ENCODE assay signal across 8 cellular contexts in genomic region chr17:1724869-1725641, GRCh38. TPM values are rescaled to one million over a fixed set of nuclear protein-coding genes. Genes with fewer than 3 reads are reported as not detected.
DNase-seq lines count a peak whose midpoint lies in the region; ATAC-seq and TF ChIP-seq lines count a peak whose summit lies in the region.

No MANE protein-coding gene starts in this region.

- H3K4me3 ChIP-seq in heart left ventricle, result peak overlapping the region; percentile 52 to 87 (median 66)
- H3K4me3 ChIP-seq in rectal smooth muscle tissue (ENCODE audit: low read length), result peak overlapping the region; percentile 76

- no peaks in the 10 kb centered on the region for H3K9me3 Mint-ChIP-seq in activated CD4-positive, alpha-beta T cell treated with anti-CD3 and anti-CD28 coated beads, Interleukin-2, amount 10 ng/mL, durations not matched to agents 24 days and 14 days
- H3K9me3 Mint-ChIP-seq in activated CD4-positive, alpha-beta memory T cell treated with anti-CD3 and anti-CD28 coated beads for 36 hours, result no peaks in the 10 kb centered on the region

- intact Hi-C loops in activated CD4-positive, alpha-beta T cell treated with anti-CD3 and anti-CD28 coated beads, Interleukin-2, amount 10 ng/mL, durations not matched to agents 24 days and 14 days (cut with micrococcal nuclease), result loop anchor here (5.0 kb wide), 2 partner anchors 37 to 57 kb away; partner anchors contain the start of gene SERPINF1
- intact Hi-C loops in activated CD4-positive, alpha-beta memory T cell treated with anti-CD3 and anti-CD28 coated beads for 36 hours (cut with micrococcal nuclease), result no loop called here
- intact Hi-C loops in heart left ventricle (cut with DNase I), result loop anchor here (2.0 to 10.0 kb wide), 7 partner anchors 57 to 300 kb away; partner anchors contain the start of gene RTN4RL1 (in 1 of the 10)

- peaks cover 14% of the 10 kb centered on the region for H3K36me3 Mint-ChIP-seq in activated CD4-positive, alpha-beta T cell treated with anti-CD3 and anti-CD28 coated beads, Interleukin-2, amount 10 ng/mL, durations not matched to agents 24 days and 14 days (ENCODE audit: low read depth)
- no peaks in the 10 kb centered on the region for H3K36me3 Mint-ChIP-seq in activated CD4-positive, alpha-beta memory T cell treated with anti-CD3 and anti-CD28 coated beads for 36 hours

- TF ChIP-seq POLR2A in heart left ventricle (IDR thresholded peaks at IDR 0.05), result no peak

- POLR2A ChIA-PET in activated CD4-positive, alpha-beta memory T cell treated with anti-CD3 and anti-CD28 coated beads for 36 hours (lab: Charles Lee), result no interaction called here

- ATAC-seq in HG03196 (IDR thresholded peaks at IDR 0.05; ENCODE audit: unreplicated experiment) (peak; percentile 20), heart left ventricle (peak in 2 of 4 donors; percentile 44 to 64), HG03025 (IDR thresholded peaks at IDR 0.05; ENCODE audit: low FRiP score, unreplicated experiment) (no peak)

- CTCF ChIA-PET in activated CD4-positive, alpha-beta memory T cell treated with anti-CD3 and anti-CD28 coated beads for 36 hours (lab: Charles Lee), result interaction anchor here (0.8 to 1.8 kb wide), 4 partner anchors 8 to 264 kb away, joined by 3 to 4 read pairs (median 3); no protein-coding TSS in a partner anchor

- H3K27me3 ChIP-seq in heart left ventricle, result no peaks in the 10 kb centered on the region
- H3K27me3 ChIP-seq in rectal smooth muscle tissue (ENCODE audit: control insufficient read depth, insufficient read depth, low read length), result no peaks in the 10 kb centered on the region

- DNase-seq in activated CD4-positive, alpha-beta T cell treated with anti-CD3 and anti-CD28 coated beads, Interleukin-2, amount 10 ng/mL, durations not matched to agents 24 days and 14 days, result peak; percentile 76
- DNase-seq in activated CD4-positive, alpha-beta T cell treated with anti-CD3 and anti-CD28 coated beads for 48 hours, result no peak
- DNase-seq in activated CD4-positive, alpha-beta memory T cell treated with anti-CD3 and anti-CD28 coated beads for 36 hours, result no peak
- DNase-seq in heart left ventricle (peak in 2 of 5 donors; percentile 58 to 75), iPS-NIHi7 (ENCODE audit: extremely low spot score) (no peak)

- no peak overlapping the region for H3K9ac ChIP-seq in rectal smooth muscle tissue (ENCODE audit: low read length)

- no peaks in the 10 kb centered on the region for H3K27me3 Mint-ChIP-seq in activated CD4-positive, alpha-beta T cell treated with anti-CD3 and anti-CD28 coated beads, Interleukin-2, amount 10 ng/mL, durations not matched to agents 24 days and 14 days
- no peaks in the 10 kb centered on the region for H3K27me3 Mint-ChIP-seq in activated CD4-positive, alpha-beta memory T cell treated with anti-CD3 and anti-CD28 coated beads for 36 hours

- WGBS in heart left ventricle, 4 donors, result 15 to 45% (median 26%) methylated on average over 16 to 51 of the region's 51 CpGs

- H3K27ac Mint-ChIP-seq in activated CD4-positive, alpha-beta T cell treated with anti-CD3 and anti-CD28 coated beads, Interleukin-2, amount 10 ng/mL, durations not matched to agents 24 days and 14 days, result peak overlapping the region; percentile 37
- H3K27ac Mint-ChIP-seq in activated CD4-positive, alpha-beta memory T cell treated with anti-CD3 and anti-CD28 coated beads for 36 hours, result no peak overlapping the region

- no peaks in the 10 kb centered on the region for H3K9me3 ChIP-seq in heart left ventricle

- peaks cover 30% of the 10 kb centered on the region for H3K4me1 Mint-ChIP-seq in activated CD4-positive, alpha-beta T cell treated with anti-CD3 and anti-CD28 coated beads, Interleukin-2, amount 10 ng/mL, durations not matched to agents 24 days and 14 days
- peaks cover 24% of the 10 kb centered on the region for H3K4me1 Mint-ChIP-seq in activated CD4-positive, alpha-beta memory T cell treated with anti-CD3 and anti-CD28 coated beads for 36 hours (ENCODE audit: low read depth)

- peaks cover 0 to 34% (median 16%) of the 10 kb centered on the region in 9 donors for H3K36me3 ChIP-seq in heart left ventricle
- H3K36me3 ChIP-seq in rectal smooth muscle tissue (ENCODE audit: control insufficient read depth, insufficient read depth, low read length), result no peaks in the 10 kb centered on the region

- H3K27ac ChIP-seq in heart left ventricle (peak overlapping the region; percentile 64 to 96 (median 88)), rectal smooth muscle tissue (ENCODE audit: low read depth, low read length) (peak overlapping the region; percentile 26)

- peaks cover 0 to 90% (median 34%) of the 10 kb centered on the region in 12 donors for H3K4me1 ChIP-seq in heart left ventricle
- H3K4me1 ChIP-seq in rectal smooth muscle tissue (ENCODE audit: control insufficient read depth, insufficient read depth, low read length), result peaks cover 5% of the 10 kb centered on the region

- peak in 2 of 12 donors; percentile 8 to 25 for TF ChIP-seq CTCF in heart left ventricle (IDR thresholded peaks at IDR 0.05)

- H3K4me3 Mint-ChIP-seq in activated CD4-positive, alpha-beta T cell treated with anti-CD3 and anti-CD28 coated beads, Interleukin-2, amount 10 ng/mL, durations not matched to agents 24 days and 14 days, result peak overlapping the region; percentile 82
- H3K4me3 Mint-ChIP-seq in activated CD4-positive, alpha-beta memory T cell treated with anti-CD3 and anti-CD28 coated beads for 36 hours, result peak overlapping the region; percentile 65

RNA-seq across cellular contexts. Expression of gene WDR81, which starts 0.6 kb away (rescaled TPM):
- total RNA-seq in activated CD4-positive, alpha-beta T cell treated with anti-CD3 and anti-CD28 coated beads, Interleukin-2, amount 10 ng/mL, durations not matched to agents 24 days and 14 days, result 17.6 and 18.3 TPM in 2 replicates
- 1 to 10 TPM; 6.3 to 7.3 TPM for total RNA-seq in activated CD4-positive, alpha-beta memory T cell treated with anti-CD3 and anti-CD28 coated beads for 36 hours
- 10 to 100 TPM in 4 of 9 donors, 1 to 10 TPM in 5; 7.2 to 29.0 (median 9.3) TPM for total RNA-seq in heart left ventricle
- polyA plus RNA-seq in heart left ventricle, result 10 to 100 TPM in 1 of 2 donors, 1 to 10 TPM in 1; 9.1 to 12.5 TPM

RNA-seq across cellular contexts. Expression of gene TLCD2, which starts 14.9 kb away (rescaled TPM):
- 0.07 and 0.14 TPM in 2 replicates for total RNA-seq in activated CD4-positive, alpha-beta T cell treated with anti-CD3 and anti-CD28 coated beads, Interleukin-2, amount 10 ng/mL, durations not matched to agents 24 days and 14 days
- total RNA-seq in activated CD4-positive, alpha-beta memory T cell treated with anti-CD3 and anti-CD28 coated beads for 36 hours, result under 1 TPM; 0.85 to 0.86 TPM
- 1 to 10 TPM; 1.5 to 6.1 (median 2.3) TPM for total RNA-seq in heart left ventricle
- polyA plus RNA-seq in heart left ventricle, result 1 to 10 TPM; 1.5 to 3.3 TPM

RNA-seq across cellular contexts. Expression of gene SERPINF2, which starts 17.6 kb away (rescaled TPM):
- 0.12 and 0.16 TPM in 2 replicates for total RNA-seq in activated CD4-positive, alpha-beta T cell treated with anti-CD3 and anti-CD28 coated beads, Interleukin-2, amount 10 ng/mL, durations not matched to agents 24 days and 14 days
- not detected for total RNA-seq in activated CD4-positive, alpha-beta memory T cell treated with anti-CD3 and anti-CD28 coated beads for 36 hours
- 1 to 10 TPM in 2 of 9 donors, under 1 TPM in 6, not detected in 1; 0.25 to 1.8 (median 0.77) TPM for total RNA-seq in heart left ventricle
- 1 to 10 TPM in 1 of 2 donors, under 1 TPM in 1; 0.65 to 1.4 TPM for polyA plus RNA-seq in heart left ventricle

RNA-seq across cellular contexts. Expression of gene SERPINF1, which starts 36.8 kb away (rescaled TPM):
- total RNA-seq in activated CD4-positive, alpha-beta T cell treated with anti-CD3 and anti-CD28 coated beads, Interleukin-2, amount 10 ng/mL, durations not matched to agents 24 days and 14 days, result not detected in 2 replicates
- under 1 TPM in 1 of 2 experiments, not detected in 1; 0.29 TPM for total RNA-seq in activated CD4-positive, alpha-beta memory T cell treated with anti-CD3 and anti-CD28 coated beads for 36 hours
- 100 to 1,000 TPM in 5 of 9 donors, 10 to 100 TPM in 4; 67.5 to 460 (median 103) TPM for total RNA-seq in heart left ventricle
- polyA plus RNA-seq in heart left ventricle, result 100 to 1,000 TPM; 101 to 125 TPM

RNA-seq across cellular contexts. Expression of gene PRPF8, which starts 40.4 kb away (rescaled TPM):
- total RNA-seq in activated CD4-positive, alpha-beta T cell treated with anti-CD3 and anti-CD28 coated beads, Interleukin-2, amount 10 ng/mL, durations not matched to agents 24 days and 14 days, result 432 and 442 TPM in 2 replicates
- total RNA-seq in activated CD4-positive, alpha-beta memory T cell treated with anti-CD3 and anti-CD28 coated beads for 36 hours, result 100 to 1,000 TPM; 370 to 378 TPM
- 100 to 1,000 TPM; 119 to 195 (median 174) TPM for total RNA-seq in heart left ventricle
- polyA plus RNA-seq in heart left ventricle, result 10 to 100 TPM; 70.1 to 98.1 TPM
